Comparison of ENCODE assay signal across 8 cellular contexts in genomic region chr3:10116138-10116460, GRCh38. TPM values are rescaled to one million over a fixed set of nuclear protein-coding genes. Genes with fewer than 3 reads are reported as not detected.
DNase-seq lines count a peak whose midpoint lies in the region; ATAC-seq and TF ChIP-seq lines count a peak whose summit lies in the region.

No MANE protein-coding gene starts in this region.

- no peaks in the 10 kb centered on the region for H3K9me3 Mint-ChIP-seq in IgD-negative memory B cell

- TF ChIP-seq CTCF in heart right ventricle (IDR thresholded peaks at IDR 0.05) (no peak), stomach (IDR thresholded peaks at IDR 0.05) (no peak)

- peak overlapping the region; percentile 93 to 100 (median 98) for H3K27ac Mint-ChIP-seq in IgD-negative memory B cell

- H3K27me3 Mint-ChIP-seq in IgD-negative memory B cell = peaks cover 2% of the 10 kb centered on the region

- ATAC-seq in heart right ventricle (peak in 4 of 8 donors; percentile 4 to 25 (median 12)), Right ventricle myocardium inferior (no peak)

- H3K4me1 ChIP-seq in heart right ventricle (peaks cover 3 to 44% (median 31%) of the 10 kb centered on the region in 9 donors), stomach (peaks cover 8 to 49% (median 35%) of the 10 kb centered on the region in 4 donors)

- DNase-seq in heart right ventricle = no peak
- no peak for DNase-seq in Right ventricle myocardium inferior (ENCODE audit: missing footprints)
- peak; percentile 52 for DNase-seq in amniotic epithelial cell (ENCODE audit: low read depth)
- peak; percentile 81 for DNase-seq in islet precursor cell
- DNase-seq in stomach = no peak
- no peak for DNase-seq in inferior parietal cortex (ENCODE audit: extremely low spot score)
- DNase-seq in activated CD4-positive, alpha-beta T cell treated with anti-CD3 and anti-CD28 coated beads for 1 hour = no peak

- H3K9me3 ChIP-seq in heart right ventricle = no peaks in the 10 kb centered on the region
- no peaks in the 10 kb centered on the region for H3K9me3 ChIP-seq in stomach

- H3K36me3 ChIP-seq in heart right ventricle (peaks cover 0 to 32% (median 0%) of the 10 kb centered on the region in 9 donors), stomach (peaks cover 0 to 19% (median 17%) of the 10 kb centered on the region in 4 donors)

- H3K27ac ChIP-seq in heart right ventricle = peak overlapping the region in 9 of 10 donors; percentile 66 to 90 (median 83)
- H3K27ac ChIP-seq in stomach = peak overlapping the region; percentile 46 to 90 (median 81)

- no peak for TF ChIP-seq POLR2A in stomach (IDR thresholded peaks at IDR 0.05)

- peaks cover 17 to 27% (median 20%) of the 10 kb centered on the region in 3 donors for H3K4me1 Mint-ChIP-seq in IgD-negative memory B cell

- no peak for TF ChIP-seq EP300 in stomach (IDR thresholded peaks at IDR 0.05)

- intact Hi-C loops in heart right ventricle (cut with DNase I) = loop anchor here in 3 of 10 donors (5.0 to 10.0 kb wide), 3 partner anchors 91 to 181 kb away; partner anchors contain the start of genes FANCD2 (in 2 of the 3) and CRELD1 (in 1 of the 3)
- intact Hi-C loops in Right ventricle myocardium inferior (cut with DNase I) = loop anchor here (10.0 kb wide), 1 partner anchor 101 kb away; no protein-coding TSS in a partner anchor
- intact Hi-C loops in stomach (cut with DNase I; ENCODE audit: low total_unique reads) = no loop called here

- WGBS in heart right ventricle, 2 donors = 1% methylated on average over 10 of the region's 10 CpGs
- WGBS in stomach, 5 donors = 0 to 1% (median 0%) methylated on average over 10 of the region's 10 CpGs

- H3K4me3 Mint-ChIP-seq in IgD-negative memory B cell = peak overlapping the region; percentile 93 to 100 (median 99)

- no peaks in the 10 kb centered on the region for H3K27me3 ChIP-seq in heart right ventricle
- H3K27me3 ChIP-seq in stomach = no peaks in the 10 kb centered on the region

- peaks cover 1% of the 10 kb centered on the region for H3K36me3 Mint-ChIP-seq in IgD-negative memory B cell

- H3K4me3 ChIP-seq in heart right ventricle (peak overlapping the region; percentile 77 to 97 (median 84)), stomach (peak overlapping the region; percentile 83 to 96 (median 89))

RNA-seq across cellular contexts. Expression of gene BRK1, which starts 0.6 kb away (rescaled TPM):
- 100 to 1,000 TPM in 2 of 10 donors, 10 to 100 TPM in 8; 80.3 to 101 (median 94.8) TPM for total RNA-seq in heart right ventricle
- 100 to 1,000 TPM in 1 of 2 donors, 10 to 100 TPM in 1; 62.0 to 151 TPM for polyA plus RNA-seq in heart right ventricle
- 98.2 TPM for total RNA-seq in Right ventricle myocardium inferior
- polyA plus RNA-seq in IgD-negative memory B cell = 221 TPM
- total RNA-seq in stomach = 100 to 1,000 TPM in 1 of 5 donors, 10 to 100 TPM in 4; 14.5 to 130 (median 51.9) TPM
- 100 to 1,000 TPM; 175 to 262 (median 218) TPM for polyA plus RNA-seq in stomach

RNA-seq across cellular contexts. Expression of gene FANCD2OS, which starts 8.0 kb away (rescaled TPM):
- not detected for total RNA-seq in heart right ventricle
- not detected for polyA plus RNA-seq in heart right ventricle
- not detected for total RNA-seq in Right ventricle myocardium inferior
- polyA plus RNA-seq in IgD-negative memory B cell = not detected
- not detected for total RNA-seq in stomach
- polyA plus RNA-seq in stomach = not detected

RNA-seq across cellular contexts. Expression of gene VHL, which starts 25.5 kb away (rescaled TPM):
- total RNA-seq in heart right ventricle (10 to 100 TPM; 10.3 to 19.3 (median 12.0) TPM), Right ventricle myocardium inferior (13.1 TPM), stomach (10 to 100 TPM; 30.8 to 66.8 (median 36.2) TPM)
- polyA plus RNA-seq in heart right ventricle (10 to 100 TPM in 1 of 2 donors, 1 to 10 TPM in 1; 9.4 to 18.4 TPM), IgD-negative memory B cell (47.3 TPM), stomach (10 to 100 TPM; 19.4 to 23.0 (median 20.0) TPM)

RNA-seq across cellular contexts. Expression of gene IRAK2, which starts 48.6 kb away (rescaled TPM):
- total RNA-seq in heart right ventricle (1 to 10 TPM in 9 of 10 donors, under 1 TPM in 1; 0.92 to 3.6 (median 1.5) TPM), Right ventricle myocardium inferior (2.0 TPM), stomach (1 to 10 TPM in 3 of 5 donors, under 1 TPM in 1, not detected in 1; 0.45 to 6.2 (median 1.9) TPM)
- polyA plus RNA-seq in heart right ventricle (under 1 TPM; 0.73 to 0.84 TPM), IgD-negative memory B cell (8.4 TPM), stomach (1 to 10 TPM; 1.5 to 3.8 (median 3.2) TPM)

Comparison
In these comparisons a context has a peak if more than half of its experiments do, and no peak if none do; other contexts are left out.
1. DNase-seq: peak in amniotic epithelial cell (single experiment) and islet precursor cell (single experiment); none in heart right ventricle (0 of 2), Right ventricle myocardium inferior (single experiment), stomach (single experiment), inferior parietal cortex (single experiment) and activated CD4-positive, alpha-beta T cell treated with anti-CD3 and anti-CD28 coated beads for 1 hour (single experiment).